Comparison of ENCODE assay signal across 14 cellular contexts in genomic region chr9:4508246-4508906, GRCh38. TPM values are rescaled to one million over a fixed set of nuclear protein-coding genes. Genes with fewer than 3 reads are reported as not detected.
DNase-seq lines count a peak whose midpoint lies in the region; ATAC-seq and TF ChIP-seq lines count a peak whose summit lies in the region.
"Had no signal": no experiment of that assay in that cellular context is flagged by ENCODE, and none has a peak within 500 bp of the region (broad histone marks: within the 10 kb centered on the region; RNA-seq: fewer than 3 reads in every experiment).

No MANE protein-coding gene starts in this region.

- peak; percentile 47 for DNase-seq in AG04449 (ENCODE audit: low read depth, low spot score)
- peak; percentile 47 for DNase-seq in HT1080 (ENCODE audit: low read depth)
- DNase-seq in chondrocyte (ENCODE audit: low spot score): no peak
- no peak for DNase-seq in right lobe of liver
- DNase-seq in activated gamma-delta T cell treated with Interleukin-2 at 50 U/mL for 16 hours: no peak
- DNase-seq in RKO (ENCODE audit: low spot score): no peak
- DNase-seq: adrenal gland; effector CD4-positive, alpha-beta T cell; GDM1; naive B cell; upper lobe of left lung had no signal

- H3K27me3 Mint-ChIP-seq in chondrocyte (ENCODE audit: low read depth): no peaks in the 10 kb centered on the region

- no peaks in the 10 kb centered on the region for H3K9me3 Mint-ChIP-seq in chondrocyte (ENCODE audit: low read depth)

- intact Hi-C loops in right lobe of liver (cut with DNase I): no loop called here

- peaks cover 0 to 87% (median 38%) of the 10 kb centered on the region in 4 donors for H3K4me1 ChIP-seq in right lobe of liver
- H3K4me1 ChIP-seq: adrenal gland, upper lobe of left lung had no signal

- no peaks in the 10 kb centered on the region for H3K36me3 ChIP-seq in right lobe of liver
- H3K36me3 ChIP-seq: adrenal gland, upper lobe of left lung had no signal

- WGBS in right lobe of liver (ENCODE audit: insufficient coverage, low coverage, low lambda C conversion rate, missing lambda C conversion rate): 26% methylated on average over 5 of the region's 7 CpGs

- no peaks in the 10 kb centered on the region for H3K9me3 ChIP-seq in right lobe of liver
- H3K9me3 ChIP-seq: adrenal gland, upper lobe of left lung had no signal

- TF ChIP-seq CTCF in AG04449 (IDR thresholded peaks at IDR 0.05; ENCODE audit: insufficient read depth, low read length, missing control alignments): no peak
- TF ChIP-seq CTCF in chondrocyte (IDR thresholded peaks at IDR 0.05): no peak
- no peak for TF ChIP-seq CTCF in right lobe of liver (IDR thresholded peaks at IDR 0.05)

- ATAC-seq in right lobe of liver (peak; percentile 33 to 54 (median 46)), HG03097 (IDR thresholded peaks at IDR 0.05; ENCODE audit: low FRiP score, unreplicated experiment) (no peak), GM18861 (IDR thresholded peaks at IDR 0.05; ENCODE audit: unreplicated experiment) (no peak)

- H3K4me3 ChIP-seq in AG04449 (ENCODE audit: low read depth, low read length) (no peak overlapping the region), right lobe of liver (no peak overlapping the region)
- H3K4me3 ChIP-seq: adrenal gland, skin epidermis, upper lobe of left lung had no signal

- CTCF ChIA-PET in AG04449 (lab: Yijun Ruan, JAX): no interaction called here

- no peaks in the 10 kb centered on the region for H3K27me3 ChIP-seq in right lobe of liver
- H3K27me3 ChIP-seq: adrenal gland, upper lobe of left lung had no signal

- POLR2A ChIA-PET in AG04449 (lab: Yijun Ruan, JAX): interaction anchor here (0.7 to 1.4 kb wide), 2 partner anchors 32 to 34 kb away, joined by 3 to 5 read pairs; no protein-coding TSS in a partner anchor

- no peak for TF ChIP-seq POLR2A in right lobe of liver (IDR thresholded peaks at IDR 0.05)

- H3K4me1 Mint-ChIP-seq in chondrocyte (ENCODE audit: low read depth): peaks cover 22% of the 10 kb centered on the region
- H3K4me1 Mint-ChIP-seq: naive B cell had no signal

- H3K27ac Mint-ChIP-seq in chondrocyte (ENCODE audit: unreplicated experiment): peak overlapping the region; percentile 45
- H3K27ac Mint-ChIP-seq: naive B cell had no signal

- H3K4me3 Mint-ChIP-seq in chondrocyte (ENCODE audit: unreplicated experiment): no peak overlapping the region
- H3K4me3 Mint-ChIP-seq: naive B cell had no signal

- peak overlapping the region; percentile 70 to 84 (median 82) for H3K27ac ChIP-seq in right lobe of liver
- H3K27ac ChIP-seq: adrenal gland, skin epidermis had no signal

- H3K36me3 Mint-ChIP-seq in chondrocyte (ENCODE audit: low read depth): peaks cover 4% of the 10 kb centered on the region
- H3K36me3 Mint-ChIP-seq: naive B cell had no signal

RNA-seq across cellular contexts. Expression of gene SLC1A1, which starts 18.1 kb away (rescaled TPM):
- 0.10 and 0.13 TPM in 2 replicates for total RNA-seq in HT1080 (2014; rRNA removed; shearing (Covaris generic))
- polyA plus RNA-seq in HT1080 (2015; cell fraction: cytosol; rRNA removed): 1.0 and 1.5 TPM in 2 replicates
- 2.1 and 2.4 TPM in 2 replicates for polyA plus RNA-seq in HT1080 (2015; cell fraction: nucleus; rRNA removed)
- total RNA-seq in chondrocyte (7.1 to 11.0 TPM (median 10.2 TPM) in 3 replicates), right lobe of liver (10 to 100 TPM; 22.0 to 82.7 (median 38.7) TPM)

Comparison
In these comparisons a context has a peak if more than half of its experiments do, and no peak if none do; other contexts are left out.
1. DNase-seq: peak in AG04449 (single experiment) and HT1080 (single experiment); none in chondrocyte (single experiment), right lobe of liver (0 of 3), activated gamma-delta T cell treated with Interleukin-2 at 50 U/mL for 16 hours (single experiment) and RKO (single experiment).
2. ATAC-seq: peak in right lobe of liver (4 of 4); none in HG03097 (single experiment) and GM18861 (single experiment).